Comparison of ENCODE assay signal across 9 cellular contexts in the genomic region with DNA sequence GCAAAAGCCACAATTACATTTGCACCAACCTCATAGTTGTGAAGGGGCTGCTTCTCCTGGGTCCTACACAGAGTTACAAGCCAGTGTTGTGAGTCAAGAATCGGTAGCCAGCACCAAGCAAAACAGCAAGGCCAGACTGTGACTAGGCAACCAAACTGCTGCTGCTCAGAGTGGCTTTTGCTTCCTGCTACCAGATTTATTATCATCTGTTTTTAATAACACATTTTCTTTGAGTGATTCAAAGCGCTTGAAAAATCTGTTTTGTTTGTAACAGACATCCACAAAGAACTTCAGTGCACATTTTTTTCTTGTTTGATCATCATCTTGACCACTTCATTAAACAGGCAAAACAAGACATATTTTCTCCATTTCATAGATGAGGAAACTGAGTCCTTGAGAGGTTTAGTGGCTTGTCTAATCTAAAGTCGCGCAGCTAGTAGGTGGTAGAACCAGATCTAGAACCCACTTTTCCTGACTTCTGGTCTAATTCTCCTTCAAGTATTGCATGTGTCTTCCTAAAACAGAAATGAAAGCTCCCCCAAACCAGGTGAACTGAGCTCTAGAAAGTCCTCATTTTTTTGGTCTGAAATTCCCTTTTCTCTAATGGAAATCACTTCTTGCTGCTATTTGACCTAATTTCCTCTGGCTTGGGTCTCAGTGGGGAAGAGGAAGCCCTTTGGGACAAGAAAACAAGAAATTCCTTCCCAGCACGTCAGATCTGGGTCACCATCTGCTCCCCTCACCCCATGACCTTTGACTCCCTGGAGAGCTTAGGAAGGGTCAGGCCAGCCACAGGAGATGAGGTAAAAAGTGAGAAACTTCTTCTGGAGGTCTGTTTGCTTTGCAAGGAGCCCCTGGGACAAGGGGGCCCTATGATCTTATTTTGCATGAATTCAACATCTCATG. TPM values are rescaled to one million over a fixed set of nuclear protein-coding genes. Genes with fewer than 3 reads are reported as not detected.
DNase-seq lines count a peak whose midpoint lies in the region; ATAC-seq and TF ChIP-seq lines count a peak whose summit lies in the region.
"Had no signal": no experiment of that assay in that cellular context is flagged by ENCODE, and none has a peak within 500 bp of the region (broad histone marks: within the 10 kb centered on the region; RNA-seq: fewer than 3 reads in every experiment).

No MANE protein-coding gene starts in this region.

- no peaks in the 10 kb centered on the region for H3K36me3 ChIP-seq in CD4-positive, alpha-beta memory T cell (ENCODE audit: insufficient read depth, low read length)
- no peaks in the 10 kb centered on the region for H3K36me3 ChIP-seq in rectal smooth muscle tissue (ENCODE audit: control insufficient read depth, insufficient read depth, low read length)

- peak overlapping the region in 3 of 7 donors; percentile 0 to 50 (median 20) for H3K27ac Mint-ChIP-seq in CD4-positive, alpha-beta memory T cell

- peaks cover 33 to 50% (median 36%) of the 10 kb centered on the region in 4 donors for H3K4me1 Mint-ChIP-seq in CD4-positive, alpha-beta memory T cell

- no peaks in the 10 kb centered on the region for H3K27me3 Mint-ChIP-seq in CD4-positive, alpha-beta memory T cell

- H3K27ac ChIP-seq in CD4-positive, alpha-beta memory T cell (ENCODE audit: low read depth, low read length), result no peak overlapping the region
- peak overlapping the region; percentile 1 for H3K27ac ChIP-seq in rectal smooth muscle tissue (ENCODE audit: low read depth, low read length)
- H3K27ac ChIP-seq: epithelial cell of prostate had no signal

- H3K27me3 ChIP-seq in CD4-positive, alpha-beta memory T cell (ENCODE audit: insufficient read depth, low read length), result no peaks in the 10 kb centered on the region
- no peaks in the 10 kb centered on the region for H3K27me3 ChIP-seq in rectal smooth muscle tissue (ENCODE audit: control insufficient read depth, insufficient read depth, low read length)

- no peaks in the 10 kb centered on the region for H3K9me3 Mint-ChIP-seq in CD4-positive, alpha-beta memory T cell

- DNase-seq in CD4-positive, alpha-beta memory T cell, result no peak
- DNase-seq in T1000 (lab: John Stamatoyannopoulos, UW) (peak; percentile 2), glomerular visceral epithelial cell (ENCODE audit: extremely low spot score) (peak; percentile 31), NCI-H774 (lab: John Stamatoyannopoulos, UW) (no peak), SHP77 (lab: John Stamatoyannopoulos, UW) (no peak), GM10248 (ENCODE audit: extremely low spot score) (no peak)

- POLR2A ChIA-PET in CD4-positive, alpha-beta memory T cell (lab: Charles Lee; ENCODE audit: partially characterized antibody), result interaction anchor here (2.8 kb wide), 1 partner anchor 8 kb away, joined by 30 read pairs; no protein-coding TSS in a partner anchor
- POLR2A ChIA-PET in GM10248 (lab: Yijun Ruan, JAX), result no interaction called here

- CTCF ChIA-PET in CD4-positive, alpha-beta memory T cell (lab: Charles Lee; ENCODE audit: partially characterized antibody), result interaction anchor here (1.5 kb wide), 1 partner anchor 10 kb away, joined by 3 read pairs; no protein-coding TSS in a partner anchor
- CTCF ChIA-PET in GM10248 (lab: Yijun Ruan, JAX), result interaction anchor here (1.3 to 1.4 kb wide), 2 partner anchors 11 to 14 kb away, joined by 3 to 5 read pairs; no protein-coding TSS in a partner anchor

- H3K4me1 ChIP-seq in CD4-positive, alpha-beta memory T cell (ENCODE audit: insufficient read depth, low read length), result peaks cover 34% of the 10 kb centered on the region
- no peaks in the 10 kb centered on the region for H3K4me1 ChIP-seq in rectal smooth muscle tissue (ENCODE audit: control insufficient read depth, insufficient read depth, low read length)

- no peak for TF ChIP-seq CTCF in GM10248 (IDR thresholded peaks at IDR 0.05; ENCODE audit: control extremely low read depth, extremely low read depth, low read depth, missing control alignments)

- intact Hi-C loops in CD4-positive, alpha-beta memory T cell (cut with micrococcal nuclease), result no loop called here

- H3K9ac ChIP-seq in rectal smooth muscle tissue (ENCODE audit: low read length), result no peak overlapping the region

- no peaks in the 10 kb centered on the region for H3K9me3 ChIP-seq in CD4-positive, alpha-beta memory T cell (ENCODE audit: control insufficient read depth in 1 of 2, low read length in 2 of 2)

- peak overlapping the region in 6 of 8 donors; percentile 60 to 87 (median 72) for H3K4me3 Mint-ChIP-seq in CD4-positive, alpha-beta memory T cell

- H3K4me3 ChIP-seq in CD4-positive, alpha-beta memory T cell (ENCODE audit: low read length in 2 of 2), result no peak overlapping the region
- H3K4me3 ChIP-seq in rectal smooth muscle tissue (ENCODE audit: low read length), result no peak overlapping the region

- ATAC-seq in GM18502 (IDR thresholded peaks at IDR 0.05; ENCODE audit: poor library complexity, unreplicated experiment), result no peak

- no peaks in the 10 kb centered on the region for H3K36me3 Mint-ChIP-seq in CD4-positive, alpha-beta memory T cell

RNA-seq across cellular contexts. Expression of gene CWC15, which starts 39.9 kb away (rescaled TPM):
- total RNA-seq in CD4-positive, alpha-beta memory T cell, result 10 to 100 TPM; 62.7 to 69.4 TPM
- 10 to 100 TPM; 64.6 to 67.8 TPM for polyA plus RNA-seq in CD4-positive, alpha-beta memory T cell

RNA-seq across cellular contexts. Expression of gene KDM4D, which starts 40.0 kb away (rescaled TPM):
- under 1 TPM; 0.32 to 0.39 TPM for total RNA-seq in CD4-positive, alpha-beta memory T cell
- under 1 TPM; 0.21 to 0.37 TPM for polyA plus RNA-seq in CD4-positive, alpha-beta memory T cell

Comparison
In these comparisons a context has a peak if more than half of its experiments do, and no peak if none do; other contexts are left out.
1. DNase-seq: peak in T1000 (single experiment) and glomerular visceral epithelial cell (single experiment); none in CD4-positive, alpha-beta memory T cell (0 of 5), NCI-H774 (single experiment), SHP77 (0 of 2) and GM10248 (single experiment).